ENCODE assay signal across 9 cellular contexts in genomic region chr7:34087892-34088891, GRCh38.
A peak's percentile ranks its signal among the peaks of the same experiment; 100 is the strongest.
DNase-seq lines count a peak whose midpoint lies in the region; ATAC-seq, FAIRE-seq and TF ChIP-seq lines count a peak whose summit lies in the region.
"Had no signal": no experiment of that assay in that cellular context is flagged by ENCODE, and none has a peak within 500 bp of the region (broad histone marks: within the 10 kb centered on the region; RNA-seq: fewer than 3 reads in every experiment).

No MANE protein-coding gene starts in this region.

- 73% methylated on average over 7 of the region's 10 CpGs for WGBS in SK-N-SH (ENCODE audit: low lambda C conversion rate)

- DNase-seq in D721Med (ENCODE audit: insufficient read length, low spot score) (no peak), H7 (peak; percentile 53), SK-N-SH (peak; percentile 37), iPS-NIHi11 (ENCODE audit: low spot score) (peak; percentile 63), NCI-H345 (lab: John Stamatoyannopoulos, UW) (no peak), mesothelial cell of epicardium (ENCODE audit: low spot score in 2 of 2, unreplicated experiment in 2 of 2) (no peak)

- POLR2A ChIA-PET in SK-N-SH (lab: Yijun Ruan, JAX) = no interaction called here

- H3K27me3 Mint-ChIP-seq in mesothelial cell of epicardium (ENCODE audit: low read depth) = no peaks in the 10 kb centered on the region
- H3K27me3 Mint-ChIP-seq: memory B cell had no signal

- H3K36me3 Mint-ChIP-seq in mesothelial cell of epicardium = no peaks in the 10 kb centered on the region
- H3K36me3 Mint-ChIP-seq: memory B cell had no signal

- no peaks in the 10 kb centered on the region for H3K9me3 ChIP-seq in SK-N-SH

- CTCF ChIA-PET in SK-N-SH (lab: Yijun Ruan, JAX) = interaction anchor here (0.7 to 2.1 kb wide), 16 partner anchors 9 to 902 kb away, joined by 3 to 14 read pairs (median 4); no protein-coding TSS in a partner anchor

- TF ChIP-seq EP300 in SK-N-SH (IDR thresholded peaks at IDR 0.05; ENCODE audit: borderline replicate concordance in 1 of 2, low read depth in 1 of 2, low read length in 1 of 2) = no peak

- no peak overlapping the region for H2AFZ ChIP-seq in SK-N-SH (ENCODE audit: low read depth)

- no peaks in the 10 kb centered on the region for H3K9me3 Mint-ChIP-seq in mesothelial cell of epicardium
- H3K9me3 Mint-ChIP-seq: memory B cell had no signal

- no peaks in the 10 kb centered on the region for H3K4me1 Mint-ChIP-seq in mesothelial cell of epicardium
- H3K4me1 Mint-ChIP-seq: memory B cell had no signal

- H3K9me2 ChIP-seq in SK-N-SH = no peaks in the 10 kb centered on the region

- ATAC-seq in GM19463 (IDR thresholded peaks at IDR 0.05; ENCODE audit: unreplicated experiment) (no peak), HG03469 (IDR thresholded peaks at IDR 0.05; ENCODE audit: unreplicated experiment) (no peak)

- H3K4me1 ChIP-seq in SK-N-SH (ENCODE audit: control insufficient read depth in 1 of 2, insufficient read depth in 2 of 2, low read depth in 1 of 2, low read length in 1 of 2) = peaks cover 0 to 4% of the 10 kb centered on the region in 2 experiments; a peak in 1 of 4 replicates

- no peaks in the 10 kb centered on the region for H3K27me3 ChIP-seq in H7 (ENCODE audit: control insufficient read depth, insufficient read depth, low read length)
- no peaks in the 10 kb centered on the region for H3K27me3 ChIP-seq in SK-N-SH (ENCODE audit: insufficient read depth)

- H3K27ac ChIP-seq in SK-N-SH (ENCODE audit: low read depth in 2 of 2, low read length in 1 of 2) = no peak overlapping the region

- peak; percentile 73 for TF ChIP-seq RAD21 in SK-N-SH (IDR thresholded peaks at IDR 0.05; ENCODE audit: low read length)

- no peaks in the 10 kb centered on the region for H3K79me2 ChIP-seq in SK-N-SH (ENCODE audit: insufficient read depth)

- TF ChIP-seq CTCF in D721Med (IDR thresholded peaks at IDR 0.05; ENCODE audit: insufficient read depth, missing control alignments) (peak; percentile 40), SK-N-SH (IDR thresholded peaks at IDR 0.05) (peak; percentile 86), mesothelial cell of epicardium (IDR thresholded peaks at IDR 0.05; ENCODE audit: unreplicated experiment) (no peak)

- no peak overlapping the region for H3K9ac ChIP-seq in SK-N-SH

- no peak overlapping the region for H3K27ac Mint-ChIP-seq in mesothelial cell of epicardium
- H3K27ac Mint-ChIP-seq: memory B cell had no signal

- H3K4me3 Mint-ChIP-seq in mesothelial cell of epicardium = no peak overlapping the region
- H3K4me3 Mint-ChIP-seq: memory B cell had no signal

- H3K4me2 ChIP-seq in SK-N-SH = no peak overlapping the region

- no peaks in the 10 kb centered on the region for H3K36me3 ChIP-seq in H7 (replicated peaks; ENCODE audit: control insufficient read depth, insufficient read depth, low read length)
- H3K36me3 ChIP-seq in SK-N-SH (replicated peaks in 1 of 2; ENCODE audit: control insufficient read depth in 1 of 2, insufficient read depth in 2 of 2, low read length in 1 of 2) = no peaks in the 10 kb centered on the region

- H3K4me3 ChIP-seq in H7 (ENCODE audit: insufficient read depth, low read depth, low read length) (no peak overlapping the region), SK-N-SH (ENCODE audit: low read depth in 2 of 2, low read length in 1 of 2) (no peak overlapping the region; a peak in 1 of 4 replicates)

- peaks cover 1% of the 10 kb centered on the region for H3F3A ChIP-seq in SK-N-SH (replicated peaks; ENCODE audit: insufficient read depth)

- no peaks in the 10 kb centered on the region for H4K20me1 ChIP-seq in SK-N-SH (ENCODE audit: insufficient read depth)

- no peak for FAIRE-seq in D721Med (lab: Jason Lieb, UNC)

TF ChIP-seq in SK-N-SH, 30 proteins besides CTCF, POLR2A, EP300 and RAD21:
- TF ChIP-seq GABPA (IDR thresholded peaks at IDR 0.05; ENCODE audit: low read depth) (no peak), SMC3 (IDR thresholded peaks at IDR 0.05; ENCODE audit: low read depth, low read length) (peak; percentile 91), POLR2AphosphoS5 (IDR thresholded peaks at IDR 0.05; ENCODE audit: low read depth, low read length) (no peak), ELF1 (IDR thresholded peaks at IDR 0.05) (peak; percentile 31; the same call in 1 of the 2 replicates), FOSL2 (IDR thresholded peaks at IDR 0.05; ENCODE audit: borderline replicate concordance, low read depth) (no peak), SIN3A (IDR thresholded peaks at IDR 0.05; ENCODE audit: borderline replicate concordance, low read depth, low read length) (no peak)

Comparison
In these comparisons a context has a peak if more than half of its experiments do, and no peak if none do; other contexts are left out.
1. DNase-seq: peak in H7 (single experiment), SK-N-SH (single experiment) and iPS-NIHi11 (single experiment); none in D721Med (single experiment), NCI-H345 (single experiment) and mesothelial cell of epicardium (0 of 2).